In genomic region chr6:45473121-45473967, GRCh38 we compare ENCODE assay signal across 18 cellular contexts.
DNase-seq lines count a peak whose midpoint lies in the region; ATAC-seq and TF ChIP-seq lines count a peak whose summit lies in the region.
"Had no signal": no experiment of that assay in that cellular context is flagged by ENCODE, and none has a peak within 500 bp of the region (broad histone marks: within the 10 kb centered on the region; RNA-seq: fewer than 3 reads in every experiment).

No MANE protein-coding gene starts in this region.

- H3K9me3 Mint-ChIP-seq in CD8-positive, alpha-beta memory T cell: no peaks in the 10 kb centered on the region
- H3K9me3 Mint-ChIP-seq in dendritic cell treated with granulocyte-macrophage colony-stimulating factor and Interleukin-4, amounts not matched to agents 40 ng/mL and 50 ng/mL, for 4 days: no peaks in the 10 kb centered on the region
- H3K9me3 Mint-ChIP-seq: HFFc6, neural progenitor cell had no signal

- no peaks in the 10 kb centered on the region for H3K36me3 ChIP-seq in CD8-positive, alpha-beta memory T cell (ENCODE audit: insufficient read depth, low read length)
- H3K36me3 ChIP-seq: gastrocnemius medialis, neural progenitor cell, right atrium auricular region, thoracic aorta had no signal

- H3K27ac ChIP-seq in CD8-positive, alpha-beta memory T cell (ENCODE audit: low read depth, low read length): no peak overlapping the region
- H3K27ac ChIP-seq: epithelial cell of prostate, neural progenitor cell, thoracic aorta had no signal

- peaks cover 0 to 37% (median 20%) of the 10 kb centered on the region in 3 donors for H3K4me1 Mint-ChIP-seq in CD8-positive, alpha-beta memory T cell
- H3K4me1 Mint-ChIP-seq in dendritic cell treated with granulocyte-macrophage colony-stimulating factor and Interleukin-4, amounts not matched to agents 40 ng/mL and 50 ng/mL, for 4 days (ENCODE audit: low read depth): peaks cover 30% of the 10 kb centered on the region
- H3K4me1 Mint-ChIP-seq: neural progenitor cell had no signal

- H3K27me3 Mint-ChIP-seq in CD8-positive, alpha-beta memory T cell: peaks cover 0 to 1% of the 10 kb centered on the region in 2 donors
- H3K27me3 Mint-ChIP-seq in dendritic cell treated with granulocyte-macrophage colony-stimulating factor and Interleukin-4, amounts not matched to agents 40 ng/mL and 50 ng/mL, for 4 days: no peaks in the 10 kb centered on the region

- H3K9me3 ChIP-seq in CD8-positive, alpha-beta memory T cell (ENCODE audit: low read length): no peaks in the 10 kb centered on the region
- H3K9me3 ChIP-seq: gastrocnemius medialis, right atrium auricular region, thoracic aorta had no signal

- POLR2A ChIA-PET in CD8-positive, alpha-beta memory T cell (lab: Charles Lee): no interaction called here

- peak overlapping the region in 7 of 8 donors; percentile 6 to 54 (median 23) for H3K27ac Mint-ChIP-seq in CD8-positive, alpha-beta memory T cell
- H3K27ac Mint-ChIP-seq in dendritic cell treated with granulocyte-macrophage colony-stimulating factor and Interleukin-4, amounts not matched to agents 40 ng/mL and 50 ng/mL, for 4 days: peak overlapping the region; percentile 27
- H3K27ac Mint-ChIP-seq: neural progenitor cell had no signal

- H3K4me1 ChIP-seq in CD8-positive, alpha-beta memory T cell (ENCODE audit: insufficient read depth, low read length): peaks cover 3% of the 10 kb centered on the region
- H3K4me1 ChIP-seq: gastrocnemius medialis, neural progenitor cell had no signal

- intact Hi-C loops in dendritic cell treated with granulocyte-macrophage colony-stimulating factor and Interleukin-4, amounts not matched to agents 40 ng/mL and 50 ng/mL, for 4 days (cut with micrococcal nuclease): no loop called here

- H3K27me3 ChIP-seq in CD8-positive, alpha-beta memory T cell (ENCODE audit: insufficient read depth, low read length, poor library complexity, severe bottlenecking): no peaks in the 10 kb centered on the region
- H3K27me3 ChIP-seq: gastrocnemius medialis, neural progenitor cell, right atrium auricular region had no signal

- ATAC-seq in HG03521 (IDR thresholded peaks at IDR 0.05; ENCODE audit: unreplicated experiment) (no peak), GM21619 (IDR thresholded peaks at IDR 0.05; ENCODE audit: unreplicated experiment) (no peak)
- ATAC-seq: HepG2 had no signal

- peaks cover 0 to 21% (median 10%) of the 10 kb centered on the region in 3 donors for H3K36me3 Mint-ChIP-seq in CD8-positive, alpha-beta memory T cell
- H3K36me3 Mint-ChIP-seq in dendritic cell treated with granulocyte-macrophage colony-stimulating factor and Interleukin-4, amounts not matched to agents 40 ng/mL and 50 ng/mL, for 4 days (ENCODE audit: low read depth): peaks cover 36% of the 10 kb centered on the region
- H3K36me3 Mint-ChIP-seq: neural progenitor cell had no signal

- no peak for DNase-seq in CD8-positive, alpha-beta memory T cell
- DNase-seq in LNCaP clone FGC (ENCODE audit: low read depth): peak; percentile 46
- peak; percentile 67 for DNase-seq in renal cortical epithelial cell (ENCODE audit: low read depth)
- no peak for DNase-seq in medulla oblongata (ENCODE audit: extremely low spot score)
- no peak for DNase-seq in NCI-H146 (lab: John Stamatoyannopoulos, UW)
- DNase-seq: activated CD4-positive, alpha-beta T cell treated with anti-CD3 and anti-CD28 coated beads, Interleukin-2, amount 50 U/mL, for 4 hours; HFFc6; NCI-H2081 treated with DMSO at 0.1 percent for 48 hours had no signal

- CTCF ChIA-PET in CD8-positive, alpha-beta memory T cell (lab: Charles Lee): no interaction called here

- TF ChIP-seq CTCF in LNCaP clone FGC (IDR thresholded peaks at IDR 0.05; ENCODE audit: control insufficient read depth, extremely low read depth, insufficient read depth): no peak

- H3K4me3 ChIP-seq in CD8-positive, alpha-beta memory T cell (ENCODE audit: low read length): no peak overlapping the region
- no peak overlapping the region for H3K4me3 ChIP-seq in LNCaP clone FGC (ENCODE audit: low read depth, low read length)
- H3K4me3 ChIP-seq: coronary artery, gastrocnemius medialis, neural progenitor cell, right atrium auricular region, thoracic aorta had no signal

- H3K4me3 Mint-ChIP-seq in CD8-positive, alpha-beta memory T cell: peak overlapping the region in 1 of 7 donors; percentile 54
- no peak overlapping the region for H3K4me3 Mint-ChIP-seq in dendritic cell treated with granulocyte-macrophage colony-stimulating factor and Interleukin-4, amounts not matched to agents 40 ng/mL and 50 ng/mL, for 4 days
- H3K4me3 Mint-ChIP-seq: HFFc6, neural progenitor cell had no signal

Comparison
In these comparisons a context has a peak if more than half of its experiments do, and no peak if none do; other contexts are left out.
1. DNase-seq: peak in LNCaP clone FGC (single experiment) and renal cortical epithelial cell (single experiment); none in CD8-positive, alpha-beta memory T cell (0 of 5), medulla oblongata (single experiment) and NCI-H146 (single experiment).